In genomic region chr15:80694624-80695098, GRCh38 we compare ENCODE assay signal across 7 cellular contexts. TPM values are rescaled to one million over a fixed set of nuclear protein-coding genes. Genes with fewer than 3 reads are reported as not detected.
DNase-seq lines count a peak whose midpoint lies in the region; ATAC-seq and TF ChIP-seq lines count a peak whose summit lies in the region.

No MANE protein-coding gene starts in this region.

- peak; percentile 51 for ATAC-seq in GM18907 (IDR thresholded peaks at IDR 0.05; ENCODE audit: unreplicated experiment)
- peak; percentile 24 for ATAC-seq in HG02943 (IDR thresholded peaks at IDR 0.05; ENCODE audit: low read depth, unreplicated experiment)
- ATAC-seq in SK-N-SH treated with all-trans-retinoic acid at 6 μM for 48 hours, result peak; percentile 52
- ATAC-seq in left lung, result peak; percentile 17
- peak; percentile 60 for ATAC-seq in stimulated activated memory B cell treated with anti-CD40 and anti-IgM and Interleukin-4, amounts not matched to agents 10 μg/mL and 1 μg/mL and 100 μg/mL, for 72 hours
- ATAC-seq in HG03469 (IDR thresholded peaks at IDR 0.05; ENCODE audit: unreplicated experiment), result no peak

- H3K4me3 ChIP-seq in left lung, result peak overlapping the region; percentile 75 to 76

- DNase-seq in MCF 10A (ENCODE audit: unreplicated experiment) (peak; percentile 36), left lung (peak in 1 of 2 donors; percentile 87)

- BruUV-seq in MCF 10A (replicated peaks; lab: Mats Ljungman, UMichigan), result no TSS peak

- no peak overlapping the region for H3K27ac Mint-ChIP-seq in MCF 10A (ENCODE audit: low read depth, unreplicated experiment)
- H3K27ac Mint-ChIP-seq in stimulated activated memory B cell treated with anti-CD40 and anti-IgM and Interleukin-4, amounts not matched to agents 10 μg/mL and 1 μg/mL and 100 μg/mL, for 72 hours, result peak overlapping the region; percentile 67

- H3K4me3 Mint-ChIP-seq in MCF 10A (ENCODE audit: unreplicated experiment), result peak overlapping the region; percentile 92
- peak overlapping the region; percentile 70 for H3K4me3 Mint-ChIP-seq in stimulated activated memory B cell treated with anti-CD40 and anti-IgM and Interleukin-4, amounts not matched to agents 10 μg/mL and 1 μg/mL and 100 μg/mL, for 72 hours

- peak overlapping the region; percentile 41 to 84 for H3K27ac ChIP-seq in left lung

- no peaks in the 10 kb centered on the region for H3K9me3 ChIP-seq in left lung

- peaks cover 3 to 51% of the 10 kb centered on the region in 2 donors for H3K4me1 ChIP-seq in left lung

- no peaks in the 10 kb centered on the region for H3K27me3 ChIP-seq in left lung

- no peaks in the 10 kb centered on the region for H3K27me3 Mint-ChIP-seq in MCF 10A (ENCODE audit: insufficient read depth, unreplicated experiment)
- H3K27me3 Mint-ChIP-seq in stimulated activated memory B cell treated with anti-CD40 and anti-IgM and Interleukin-4, amounts not matched to agents 10 μg/mL and 1 μg/mL and 100 μg/mL, for 72 hours, result no peaks in the 10 kb centered on the region

- H3K36me3 Mint-ChIP-seq in MCF 10A (ENCODE audit: insufficient read depth, unreplicated experiment), result no peaks in the 10 kb centered on the region
- no peaks in the 10 kb centered on the region for H3K36me3 Mint-ChIP-seq in stimulated activated memory B cell treated with anti-CD40 and anti-IgM and Interleukin-4, amounts not matched to agents 10 μg/mL and 1 μg/mL and 100 μg/mL, for 72 hours

- intact Hi-C loops in MCF 10A (cut with micrococcal nuclease) (loop anchor here (5.0 kb wide), 3 partner anchors 32 to 237 kb away; no protein-coding TSS in a partner anchor), left lung (cut with DNase I) (no loop called here)

- TF ChIP-seq CTCF in MCF 10A (IDR thresholded peaks at IDR 0.05; ENCODE audit: unreplicated experiment) (no peak), left lung (IDR thresholded peaks at IDR 0.05) (no peak)

- POLR2A ChIA-PET in MCF 10A (lab: Yijun Ruan, JAX), result interaction anchor here (0.7 to 6.0 kb wide), 24 partner anchors 12 to 428 kb away, joined by 3 to 74 read pairs (median 4); partner anchors contain the start of gene CEMIP

- H3K36me3 ChIP-seq in left lung, result no peaks in the 10 kb centered on the region

- no peaks in the 10 kb centered on the region for H3K9me3 Mint-ChIP-seq in MCF 10A (ENCODE audit: unreplicated experiment)
- H3K9me3 Mint-ChIP-seq in stimulated activated memory B cell treated with anti-CD40 and anti-IgM and Interleukin-4, amounts not matched to agents 10 μg/mL and 1 μg/mL and 100 μg/mL, for 72 hours, result no peaks in the 10 kb centered on the region

- CTCF ChIA-PET in MCF 10A (lab: Yijun Ruan, JAX), result interaction anchor here (0.6 to 5.3 kb wide), 8 partner anchors 12 to 127 kb away, joined by 3 to 53 read pairs (median 4); no protein-coding TSS in a partner anchor

- H3K4me1 Mint-ChIP-seq in MCF 10A (ENCODE audit: insufficient read depth, unreplicated experiment), result peaks cover 35% of the 10 kb centered on the region
- peaks cover 23% of the 10 kb centered on the region for H3K4me1 Mint-ChIP-seq in stimulated activated memory B cell treated with anti-CD40 and anti-IgM and Interleukin-4, amounts not matched to agents 10 μg/mL and 1 μg/mL and 100 μg/mL, for 72 hours

TF ChIP-seq in SK-N-SH treated with all-trans-retinoic acid at 6 μM for 48 hours, 23 proteins besides CTCF, POLR2A, EP300 and RAD21:
- no peak for TF ChIP-seq ZFP30 (CRISPR knock-in tag; IDR thresholded peaks at IDR 0.05)
- TF ChIP-seq CREB5 (CRISPR knock-in tag; IDR thresholded peaks at IDR 0.05; ENCODE audit: low read depth), result no peak
- TF ChIP-seq ZNF565 (CRISPR knock-in tag; conservative IDR thresholded peaks at IDR 0.05; ENCODE audit: low read depth), result no peak
- TF ChIP-seq BACH2 (CRISPR knock-in tag; IDR thresholded peaks at IDR 0.05; ENCODE audit: borderline replicate concordance), result no peak
- no peak for TF ChIP-seq CSRNP3 (CRISPR knock-in tag; IDR thresholded peaks at IDR 0.05)
- TF ChIP-seq RARB (CRISPR knock-in tag; IDR thresholded peaks at IDR 0.05), result no peak
- TF ChIP-seq ISL1 (CRISPR knock-in tag; IDR thresholded peaks at IDR 0.05), result no peak
- TF ChIP-seq ZNF8 (CRISPR knock-in tag; IDR thresholded peaks at IDR 0.05), result no peak
- no peak for TF ChIP-seq OSR1 (CRISPR knock-in tag; IDR thresholded peaks at IDR 0.05)
- no peak for TF ChIP-seq POU6F1 (CRISPR knock-in tag; IDR thresholded peaks at IDR 0.05; ENCODE audit: borderline replicate concordance, low read depth)
- TF ChIP-seq CSDC2 (CRISPR knock-in tag; IDR thresholded peaks at IDR 0.05), result no peak
- TF ChIP-seq SNAI2 (CRISPR knock-in tag; IDR thresholded peaks at IDR 0.05), result no peak
TF ChIP-seq in SK-N-SH treated with all-trans-retinoic acid at 6 μM for 48 hours: peak in this region for 0.

RNA-seq across cellular contexts. Expression of gene ABHD17C, which starts 0.4 kb away (rescaled TPM):
- total RNA-seq in MCF 10A (2022), result 10.1 and 11.9 TPM in 2 replicates
- total RNA-seq in left lung, result 10 to 100 TPM; 32.2 to 33.4 TPM
